In the genomic region with DNA sequence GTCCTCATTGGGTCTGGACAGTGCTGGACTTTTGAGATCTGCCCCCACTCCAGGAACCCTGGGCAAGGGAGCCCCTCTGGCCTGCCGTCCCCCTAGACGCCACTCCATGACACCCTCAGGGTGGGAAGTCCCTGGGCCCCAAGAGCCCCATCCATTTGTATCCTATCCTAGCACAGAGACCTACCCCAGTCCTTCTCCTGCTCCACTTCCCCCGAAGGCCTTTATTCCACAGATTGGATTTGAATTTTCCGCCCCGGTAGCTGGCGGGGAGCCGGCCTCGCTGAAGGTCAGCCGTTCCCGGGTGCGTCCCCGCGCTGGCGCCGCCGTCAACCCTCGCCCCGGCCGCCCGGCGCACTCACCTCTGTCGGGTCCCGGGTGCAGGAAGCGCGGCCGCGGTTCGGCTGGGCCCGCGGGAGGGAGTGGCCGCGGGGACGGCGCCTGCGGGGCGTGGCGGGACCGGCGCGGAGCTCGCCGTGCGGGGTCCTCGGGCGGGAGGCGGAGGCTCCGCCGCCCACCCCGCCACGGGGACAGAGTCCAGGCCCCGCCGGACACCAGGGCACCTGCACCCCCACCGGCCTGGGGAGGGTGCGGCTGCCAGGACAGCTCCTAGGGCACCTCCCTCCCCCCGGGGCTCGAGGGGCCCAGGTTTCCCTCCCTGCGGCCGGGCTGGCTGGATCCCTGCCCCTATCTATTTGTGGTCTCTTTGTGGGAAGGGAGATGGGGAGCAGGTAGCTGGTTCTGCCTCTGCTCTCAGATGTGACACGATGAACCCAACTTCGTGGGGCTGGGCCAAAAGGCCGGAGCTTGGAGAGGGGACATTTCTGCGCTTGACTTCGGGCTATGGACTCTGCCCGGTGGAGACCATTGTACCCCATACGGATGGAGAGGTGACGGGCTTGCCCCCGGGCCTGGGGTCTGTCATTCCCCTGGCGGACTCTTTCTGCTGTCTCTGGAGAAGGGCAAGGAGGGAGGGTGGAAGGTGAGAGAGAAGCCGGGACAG, we compare ENCODE assay signal across 8 cellular contexts. TPM values are rescaled to one million over a fixed set of nuclear protein-coding genes. Genes with fewer than 3 reads are reported as not detected.
DNase-seq lines count a peak whose midpoint lies in the region; ATAC-seq and TF ChIP-seq lines count a peak whose summit lies in the region.

No MANE protein-coding gene starts in this region.

- peak overlapping the region; percentile 72 for H3K4me2 ChIP-seq in mammary epithelial cell (ENCODE audit: insufficient read depth, low read depth, low read length)

- CTCF ChIA-PET in activated CD8-positive, alpha-beta memory T cell treated with anti-CD3 and anti-CD28 coated beads, Interleukin-2, amount 10 ng/mL, durations not matched to agents 7 days and 5 days (lab: Charles Lee), result interaction anchor here (0.7 to 2.9 kb wide), 9 partner anchors 12 to 89 kb away, joined by 3 to 7 read pairs (median 3); no protein-coding TSS in a partner anchor
- CTCF ChIA-PET in mammary epithelial cell (lab: Charles Lee; ENCODE audit: low non-redundant PET), result no interaction called here

- H4K20me1 ChIP-seq in mammary epithelial cell (ENCODE audit: insufficient read depth, low read length), result no peaks in the 10 kb centered on the region

- BruUV-seq in mammary epithelial cell (replicated peaks; lab: Mats Ljungman, UMichigan), result no TSS peak

- peak overlapping the region; percentile 49 for H3K27ac Mint-ChIP-seq in activated CD8-positive, alpha-beta memory T cell treated with anti-CD3 and anti-CD28 coated beads, Interleukin-2, amount 10 ng/mL, durations not matched to agents 7 days and 5 days

- H3K27ac ChIP-seq in mammary epithelial cell (ENCODE audit: insufficient read depth, low read depth, low read length) (no peak overlapping the region), right lobe of liver (no peak overlapping the region), thymus (ENCODE audit: low read depth) (peak overlapping the region; percentile 46)

- no peaks in the 10 kb centered on the region for H3K9me3 Mint-ChIP-seq in activated CD8-positive, alpha-beta memory T cell treated with anti-CD3 and anti-CD28 coated beads, Interleukin-2, amount 10 ng/mL, durations not matched to agents 7 days and 5 days (ENCODE audit: low read depth)

- no peak for DNase-seq in activated CD8-positive, alpha-beta memory T cell treated with anti-CD3 and anti-CD28 coated beads, Interleukin-2, amount 10 ng/mL, durations not matched to agents 7 days and 5 days
- no peak for DNase-seq in activated CD8-positive, alpha-beta memory T cell treated with anti-CD3 and anti-CD28 coated beads for 24 hours
- DNase-seq in mammary epithelial cell (no peak), right lobe of liver (peak in 2 of 3 donors; percentile 44 to 57), DMS79 (lab: John Stamatoyannopoulos, UW) (no peak), posterior vena cava (ENCODE audit: low spot score) (no peak)

- H3K79me2 ChIP-seq in mammary epithelial cell (ENCODE audit: insufficient read depth, low read length), result no peaks in the 10 kb centered on the region

- H3K4me3 Mint-ChIP-seq in activated CD8-positive, alpha-beta memory T cell treated with anti-CD3 and anti-CD28 coated beads, Interleukin-2, amount 10 ng/mL, durations not matched to agents 7 days and 5 days, result peak overlapping the region; percentile 38

- intact Hi-C loops in mammary epithelial cell (cut with micrococcal nuclease), result no loop called here
- intact Hi-C loops in right lobe of liver (cut with DNase I), result no loop called here
- intact Hi-C loops in posterior vena cava (cut with DNase I), result no loop called here

- peaks cover 15% of the 10 kb centered on the region for H3K36me3 Mint-ChIP-seq in activated CD8-positive, alpha-beta memory T cell treated with anti-CD3 and anti-CD28 coated beads, Interleukin-2, amount 10 ng/mL, durations not matched to agents 7 days and 5 days

- peaks cover 45% of the 10 kb centered on the region for H3K4me1 Mint-ChIP-seq in activated CD8-positive, alpha-beta memory T cell treated with anti-CD3 and anti-CD28 coated beads, Interleukin-2, amount 10 ng/mL, durations not matched to agents 7 days and 5 days

- H3K4me1 ChIP-seq in mammary epithelial cell (ENCODE audit: insufficient read depth, low read length) (peaks cover 11% of the 10 kb centered on the region), right lobe of liver (peaks cover 0 to 9% (median under 1%) of the 10 kb centered on the region in 4 donors), thymus (ENCODE audit: control insufficient read depth, insufficient read depth, low read length) (peaks cover 5% of the 10 kb centered on the region)

- no peaks in the 10 kb centered on the region for H3K27me3 Mint-ChIP-seq in activated CD8-positive, alpha-beta memory T cell treated with anti-CD3 and anti-CD28 coated beads, Interleukin-2, amount 10 ng/mL, durations not matched to agents 7 days and 5 days

- H3K27me3 ChIP-seq in mammary epithelial cell (ENCODE audit: insufficient read depth, low read length), result no peaks in the 10 kb centered on the region
- H3K27me3 ChIP-seq in right lobe of liver, result no peaks in the 10 kb centered on the region
- peaks cover 8% of the 10 kb centered on the region for H3K27me3 ChIP-seq in thymus (ENCODE audit: control insufficient read depth, insufficient read depth)

- in situ Hi-C loops in mammary epithelial cell (cut with MboI; ENCODE audit: low sequenced_read_pairs in 2 of 2), result no loop called here

- ATAC-seq in activated CD8-positive, alpha-beta memory T cell treated with anti-CD3 and anti-CD28 coated beads, Interleukin-2, amount 10 ng/mL, durations not matched to agents 7 days and 5 days, result peak; percentile 59
- ATAC-seq in right lobe of liver (peak; percentile 67 to 82 (median 77)), GM19395 (IDR thresholded peaks at IDR 0.05; ENCODE audit: unreplicated experiment) (no peak)

- H3K9me3 ChIP-seq in mammary epithelial cell (replicated peaks; ENCODE audit: insufficient read depth, low read length), result no peaks in the 10 kb centered on the region
- no peaks in the 10 kb centered on the region for H3K9me3 ChIP-seq in right lobe of liver
- no peaks in the 10 kb centered on the region for H3K9me3 ChIP-seq in thymus (ENCODE audit: control insufficient read depth)

- no peak for TF ChIP-seq POLR2A in right lobe of liver (IDR thresholded peaks at IDR 0.05)

- peak overlapping the region; percentile 47 for H2AFZ ChIP-seq in mammary epithelial cell (ENCODE audit: low read depth, low read length)

- H3K36me3 ChIP-seq in mammary epithelial cell (ENCODE audit: insufficient read depth, low read length) (no peaks in the 10 kb centered on the region), right lobe of liver (no peaks in the 10 kb centered on the region), thymus (ENCODE audit: control insufficient read depth, insufficient read depth) (no peaks in the 10 kb centered on the region)

- no peak overlapping the region for H3K9ac ChIP-seq in mammary epithelial cell (ENCODE audit: insufficient read depth, low read length)

- H3K4me3 ChIP-seq in mammary epithelial cell (replicated peaks in 1 of 3; ENCODE audit: insufficient read depth in 1 of 3, low read depth in 2 of 3, low read length in 3 of 3) (peak overlapping the region in 1 of 3 experiments; percentile 21), right lobe of liver (peak overlapping the region; percentile 8 to 46 (median 28)), thymus (ENCODE audit: low read length) (peak overlapping the region; percentile 18)

- TF ChIP-seq CTCF in mammary epithelial cell (conservative IDR thresholded peaks at IDR 0.05 in 1 of 2, IDR thresholded peaks at IDR 0.05 in 1 of 2; ENCODE audit: extremely low read depth in 1 of 2, insufficient read depth in 1 of 2, low read depth in 1 of 2, low read length in 2 of 2) (no peak), right lobe of liver (IDR thresholded peaks at IDR 0.05) (no peak)

- WGBS in mammary epithelial cell (ENCODE audit: low coverage, missing lambda C conversion rate), result 37% methylated on average over 27 of the region's 69 CpGs
- 16% methylated on average over 17 of the region's 69 CpGs for WGBS in right lobe of liver (ENCODE audit: insufficient coverage, low coverage, low lambda C conversion rate, missing lambda C conversion rate)
- 13% methylated on average over 69 of the region's 69 CpGs for WGBS in thymus

- dilution Hi-C loops in mammary epithelial cell (cut with HindIII; ENCODE audit: low sequenced_read_pairs), result no loop called here

RNA-seq across cellular contexts. Expression of a gene that starts 19.9 kb away (rescaled TPM):
- total RNA-seq in activated CD8-positive, alpha-beta memory T cell treated with anti-CD3 and anti-CD28 coated beads, Interleukin-2, amount 10 ng/mL, durations not matched to agents 7 days and 5 days, result 10 to 100 TPM; 44.5 to 48.0 TPM
- total RNA-seq in mammary epithelial cell (under 1 TPM in 1 of 2 donors, not detected in 1; 0.83 TPM), right lobe of liver (under 1 TPM in 3 of 6 experiments, not detected in 3; 0.17 to 0.27 (median 0.19) TPM), posterior vena cava (1 to 10 TPM; 3.2 to 6.4 TPM)
- polyA plus RNA-seq in mammary epithelial cell (0.06 TPM), thymus (3.6 TPM)
- not detected for polyA minus RNA-seq in mammary epithelial cell

Comparison
In these comparisons a context has a peak if more than half of its experiments do, and no peak if none do; other contexts are left out.
1. DNase-seq: peak in right lobe of liver (2 of 3); none in activated CD8-positive, alpha-beta memory T cell treated with anti-CD3 and anti-CD28 coated beads, Interleukin-2, amount 10 ng/mL, durations not matched to agents 7 days and 5 days (single experiment), activated CD8-positive, alpha-beta memory T cell treated with anti-CD3 and anti-CD28 coated beads for 24 hours (single experiment), mammary epithelial cell (single experiment), DMS79 (single experiment) and posterior vena cava (single experiment).
2. RNA of a gene that starts 19.9 kb away (total RNA-seq): 44.5 to 48.0 TPM in activated CD8-positive, alpha-beta memory T cell treated with anti-CD3 and anti-CD28 coated beads, Interleukin-2, amount 10 ng/mL, durations not matched to agents 7 days and 5 days; 3.2 to 6.4 TPM in posterior vena cava, 0.83 TPM in mammary epithelial cell and 0.17 to 0.27 TPM in right lobe of liver; every median in the first group is over 4 times any median in the second.